8 cellular contexts compared by ENCODE assay signal in the genomic region with DNA sequence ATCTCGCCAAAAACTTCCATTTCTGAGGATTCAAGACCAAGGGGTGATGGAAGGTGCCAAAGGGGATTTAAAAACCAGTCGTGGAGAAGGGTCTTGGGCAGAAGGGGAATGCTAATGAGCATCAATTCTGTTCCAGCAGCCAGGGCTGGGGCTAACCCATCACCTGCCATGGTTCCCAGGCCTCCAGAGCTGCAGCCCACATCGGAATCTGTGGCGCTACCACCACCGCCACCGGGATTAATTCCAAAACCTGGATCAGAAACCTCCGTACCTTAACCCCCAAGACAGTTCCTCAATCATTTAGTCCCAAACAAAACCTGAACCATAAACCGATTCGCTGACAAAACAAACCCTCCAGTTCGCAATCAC. TPM values are rescaled to one million over a fixed set of nuclear protein-coding genes. Genes with fewer than 3 reads are reported as not detected.
DNase-seq lines count a peak whose midpoint lies in the region; ATAC-seq, FAIRE-seq and TF ChIP-seq lines count a peak whose summit lies in the region.

No MANE protein-coding gene starts in this region.

- CTCF ChIA-PET in K562 (lab: Yijun Ruan, JAX; ENCODE audit: low intra/inter-chr PET ratio), result no interaction called here

- in situ Hi-C loops in Caki2 (cut with HindIII; ENCODE audit: low pct_unique_long_range_greater_than_20kb, low sequenced_read_pairs) (no loop called here), K562 (cut with MboI) (no loop called here)

- WGBS in K562 (ENCODE audit: insufficient coverage, low coverage, missing lambda C conversion rate), result 56% methylated on average over 10 of the region's 10 CpGs

- no peak for TF ChIP-seq POLR2A in K562 (conservative IDR thresholded peaks at IDR 0.05)
- no peak for TF ChIP-seq POLR2A in GM18505 (IDR thresholded peaks at IDR 0.05; ENCODE audit: borderline replicate concordance, extremely low read depth, insufficient read depth, insufficient read length)

- POLR2A ChIA-PET in K562 (lab: Yijun Ruan, JAX), result interaction anchor here (1.1 kb wide), 1 partner anchor 10 kb away, joined by 5 read pairs; no protein-coding TSS in a partner anchor

- H3K9ac ChIP-seq in K562 (ENCODE audit: insufficient read depth in 1 of 2, low read depth in 2 of 2, low read length in 2 of 2), result peak overlapping the region; percentile 79 to 89

- TF ChIP-seq EP300 in K562 (IDR thresholded peaks at IDR 0.05; ENCODE audit: low read length), result no peak

- no peaks in the 10 kb centered on the region for H3K9me1 ChIP-seq in K562 (ENCODE audit: control insufficient read depth, insufficient read depth, low read length)

- peak overlapping the region; percentile 60 for H3K27ac ChIP-seq in K562 (ENCODE audit: extremely low read depth, low read depth, low read length)
- H3K27ac ChIP-seq in substantia nigra (ENCODE audit: low read depth, low read length, poor library complexity, severe bottlenecking), result peak overlapping the region; percentile 95

- H3K36me3 ChIP-seq in K562 (ENCODE audit: control insufficient read depth, insufficient read depth, low read length), result no peaks in the 10 kb centered on the region

- no peak for TF ChIP-seq RAD21 in K562 (CRISPR knock-in tag; conservative IDR thresholded peaks at IDR 0.05 in 1 of 2, IDR thresholded peaks at IDR 0.05 in 1 of 2)

- ATAC-seq in K562 (peak; percentile 53), left colon (peak; percentile 38), HG03139 (IDR thresholded peaks at IDR 0.05; ENCODE audit: unreplicated experiment) (no peak), GM18517 (IDR thresholded peaks at IDR 0.05; ENCODE audit: unreplicated experiment) (no peak), GM18505 (IDR thresholded peaks at IDR 0.05; ENCODE audit: unreplicated experiment) (no peak)

- peaks cover 3 to 9% of the 10 kb centered on the region in 2 experiments; a peak in 4 of 5 replicates for H3K4me1 ChIP-seq in K562 (replicated peaks in 1 of 2; ENCODE audit: control insufficient read depth in 2 of 2, insufficient read depth in 2 of 2, low read length in 2 of 2)

- no peaks in the 10 kb centered on the region for H3K79me2 ChIP-seq in K562 (ENCODE audit: control insufficient read depth, insufficient read depth, low read length)

- peak; percentile 44 for DNase-seq in Caki2 (ENCODE audit: low read depth)
- DNase-seq in HK-2 (ENCODE audit: unreplicated experiment), result peak; percentile 15
- no peak for DNase-seq in K562 (ENCODE audit: extremely low read depth in 1 of 4, low spot score in 3 of 4)
- no peak for DNase-seq in left colon
- peak in 6 of 49 donors; percentile 7 to 49 (median 25) for DNase-seq in substantia nigra (lab: John Stamatoyannopoulos, UW)

- no TSS peak for BruUV-seq in K562 (replicated peaks; lab: Mats Ljungman, UMichigan)

- no peaks in the 10 kb centered on the region for H4K20me1 ChIP-seq in K562 (replicated peaks; ENCODE audit: control insufficient read depth, insufficient read depth, low read length)

- no peaks in the 10 kb centered on the region for H3K27me3 ChIP-seq in K562 (ENCODE audit: control insufficient read depth in 2 of 2, insufficient read depth in 2 of 2, low read length in 2 of 2)

- H2AFZ ChIP-seq in K562 (ENCODE audit: low read depth, low read length), result peak overlapping the region; percentile 99

- intact Hi-C loops in K562 (cut with micrococcal nuclease) (no loop called here), left colon (cut with DNase I, micrococcal nuclease) (no loop called here)

- peak overlapping the region; percentile 63 for H3K4me3 ChIP-seq in K562

- H3K4me2 ChIP-seq in K562 (ENCODE audit: insufficient read depth, low read length), result peak overlapping the region; percentile 92

- no peak for TF ChIP-seq CTCF in K562 (IDR thresholded peaks at IDR 0.05 in 2 of 3, conservative IDR thresholded peaks at IDR 0.05 in 1 of 3; ENCODE audit: insufficient read depth in 2 of 3, low read depth in 1 of 3, low read length in 3 of 3)

- H3K9me3 ChIP-seq in K562 (replicated peaks; ENCODE audit: control insufficient read depth, insufficient read depth, low read depth, low read length), result peaks cover 14% of the 10 kb centered on the region

- FAIRE-seq in K562 (lab: Jason Lieb, UNC), result no peak

RNA-seq across cellular contexts. Expression of a gene that starts 0.6 kb away (rescaled TPM):
- total RNA-seq in Caki2 (2014; rRNA removed; shearing (Covaris generic); ENCODE audit: low replicate concordance), result 1.3 and 5.2 TPM in 2 replicates
- 7.8 and 13.9 TPM in 2 replicates for total RNA-seq in K562 (2011; cell fraction: chromatin; rRNA removed; ENCODE audit: low replicate concordance)
- 5.3 and 6.4 TPM in 2 replicates for total RNA-seq in K562 (2011; cell fraction: nucleolus; rRNA removed)
- total RNA-seq in K562 (2011; cell fraction: nucleoplasm; rRNA removed), result 7.0 and 7.1 TPM in 2 replicates
- total RNA-seq in K562 (2014; rRNA removed) (1.2 and 4.4 TPM in 2 replicates), K562 (2014; rRNA removed; fragmentation: Illumina TruSeq; extraction: Trizol) (3.8 and 4.7 TPM in 2 replicates), K562 (2015; rRNA removed; fragmentation: Illumina TruSeq; extraction: Trizol) (2.2 and 2.9 TPM in 2 replicates), K562 (2021) (2.2 and 3.0 TPM in 2 replicates), left colon (1 to 10 TPM; 6.3 to 8.5 TPM)
- polyA plus RNA-seq in K562 (2011; rRNA removed) (0.69 and 2.7 TPM in 2 replicates), K562 (2014; fragmentation: Illumina TruSeq; extraction: Trizol) (2.1 and 2.4 TPM in 2 replicates), K562 (2014; fragmentation: Nextera tagmentation; extraction: Ambion mirVana) (1 to 10 TPM; 1.2 to 1.8 TPM), K562 (2014; rRNA removed) (2.3 and 2.7 TPM in 2 replicates)
- polyA plus RNA-seq in K562 (2011; cell fraction: cytosol; rRNA removed), result 0.18 and 0.95 TPM in 2 replicates
- 0.29 and 2.6 TPM in 2 replicates for polyA plus RNA-seq in K562 (2011; cell fraction: nucleus; rRNA removed)
- 1.8 and 2.3 TPM in 2 replicates for polyA plus RNA-seq in K562 (2012)
- 1.5 and 9.2 TPM in 2 replicates for polyA minus RNA-seq in K562 (2011; rRNA and poly(A)+ RNA removed)
- polyA minus RNA-seq in K562 (2011; cell fraction: cytosol; rRNA and poly(A)+ RNA removed), result 3.1 TPM in 1 of 2 replicates, not detected in the other
- 1.1 and 4.4 TPM in 2 replicates for polyA minus RNA-seq in K562 (2011; cell fraction: nucleus; rRNA and poly(A)+ RNA removed)

RNA-seq across cellular contexts. Expression of a gene that starts 20.8 kb away (rescaled TPM):
- total RNA-seq in Caki2 (2014; rRNA removed; shearing (Covaris generic); ENCODE audit: low replicate concordance), result 6.6 and 8.7 TPM in 2 replicates
- 8.1 and 17.4 TPM in 2 replicates for total RNA-seq in K562 (2011; cell fraction: chromatin; rRNA removed; ENCODE audit: low replicate concordance)
- total RNA-seq in K562 (2011; cell fraction: nucleolus; rRNA removed), result 5.3 and 6.6 TPM in 2 replicates
- 8.9 and 9.9 TPM in 2 replicates for total RNA-seq in K562 (2011; cell fraction: nucleoplasm; rRNA removed)
- 7.4 and 11.4 TPM in 2 replicates for total RNA-seq in K562 (2014; rRNA removed)
- total RNA-seq in K562 (2014; rRNA removed; fragmentation: Illumina TruSeq; extraction: Trizol), result 16.3 and 18.7 TPM in 2 replicates
- 10.3 and 10.6 TPM in 2 replicates for total RNA-seq in K562 (2015; rRNA removed; fragmentation: Illumina TruSeq; extraction: Trizol)
- 11.7 and 11.9 TPM in 2 replicates for total RNA-seq in K562 (2021)
- polyA plus RNA-seq in K562 (2011; rRNA removed), result 8.6 and 13.6 TPM in 2 replicates
- polyA plus RNA-seq in K562 (2011; cell fraction: cytosol; rRNA removed), result 3.7 and 4.1 TPM in 2 replicates
- 5.6 and 6.4 TPM in 2 replicates for polyA plus RNA-seq in K562 (2011; cell fraction: nucleus; rRNA removed)
- polyA plus RNA-seq in K562 (2012), result 5.9 and 6.5 TPM in 2 replicates
- polyA plus RNA-seq in K562 (2014; fragmentation: Illumina TruSeq; extraction: Trizol), result 10.9 and 12.3 TPM in 2 replicates
- 1 to 10 TPM; 7.2 to 9.4 TPM for polyA plus RNA-seq in K562 (2014; fragmentation: Nextera tagmentation; extraction: Ambion mirVana)
- polyA plus RNA-seq in K562 (2014; rRNA removed), result 4.9 and 6.0 TPM in 2 replicates
- 15.6 and 19.2 TPM in 2 replicates for polyA minus RNA-seq in K562 (2011; rRNA and poly(A)+ RNA removed)
- polyA minus RNA-seq in K562 (2011; cell fraction: cytosol; rRNA and poly(A)+ RNA removed), result 4.9 and 7.1 TPM in 2 replicates
- polyA minus RNA-seq in K562 (2011; cell fraction: nucleus; rRNA and poly(A)+ RNA removed), result 4.8 and 8.2 TPM in 2 replicates
- 1 to 10 TPM; 3.7 to 3.9 TPM for total RNA-seq in left colon

RNA-seq across cellular contexts. Expression of a gene that starts 20.8 kb away (rescaled TPM):
- 3.0 and 6.7 TPM in 2 replicates for total RNA-seq in Caki2 (2014; rRNA removed; shearing (Covaris generic); ENCODE audit: low replicate concordance)
- total RNA-seq in K562 (2011; cell fraction: chromatin; rRNA removed; ENCODE audit: low replicate concordance), result 2.4 and 5.7 TPM in 2 replicates
- 1.8 and 2.5 TPM in 2 replicates for total RNA-seq in K562 (2011; cell fraction: nucleolus; rRNA removed)
- total RNA-seq in K562 (2011; cell fraction: nucleoplasm; rRNA removed), result 3.5 and 5.0 TPM in 2 replicates
- total RNA-seq in K562 (2014; rRNA removed) (1.8 TPM in 2 replicates), K562 (2014; rRNA removed; fragmentation: Illumina TruSeq; extraction: Trizol) (3.4 and 4.9 TPM in 2 replicates), K562 (2015; rRNA removed; fragmentation: Illumina TruSeq; extraction: Trizol) (3.0 and 3.1 TPM in 2 replicates), K562 (2021) (2.0 and 2.9 TPM in 2 replicates), left colon (10 to 100 TPM; 11.6 to 14.6 TPM)
- polyA plus RNA-seq in K562 (2011; rRNA removed) (1.9 and 3.5 TPM in 2 replicates), K562 (2014; fragmentation: Illumina TruSeq; extraction: Trizol) (2.9 TPM in 2 replicates), K562 (2014; fragmentation: Nextera tagmentation; extraction: Ambion mirVana) (1 to 10 TPM; 3.4 to 4.8 TPM), K562 (2014; rRNA removed) (1.6 and 1.7 TPM in 2 replicates)
- 0.10 and 1.2 TPM in 2 replicates for polyA plus RNA-seq in K562 (2011; cell fraction: cytosol; rRNA removed)
- 0.87 and 2.2 TPM in 2 replicates for polyA plus RNA-seq in K562 (2011; cell fraction: nucleus; rRNA removed)
- polyA plus RNA-seq in K562 (2012), result 1.9 and 2.9 TPM in 2 replicates
- polyA minus RNA-seq in K562 (2011; rRNA and poly(A)+ RNA removed), result 2.3 and 7.2 TPM in 2 replicates
- polyA minus RNA-seq in K562 (2011; cell fraction: cytosol; rRNA and poly(A)+ RNA removed), result 1.0 and 1.1 TPM in 2 replicates
- polyA minus RNA-seq in K562 (2011; cell fraction: nucleus; rRNA and poly(A)+ RNA removed), result 1.1 and 3.6 TPM in 2 replicates

RNA-seq across cellular contexts. Expression of a gene that starts 41.2 kb away (rescaled TPM):
- total RNA-seq in Caki2 (2014; rRNA removed; shearing (Covaris generic); ENCODE audit: low replicate concordance), result 3.4 and 4.2 TPM in 2 replicates
- 15.9 and 32.0 TPM in 2 replicates for total RNA-seq in K562 (2011; cell fraction: chromatin; rRNA removed; ENCODE audit: low replicate concordance)
- total RNA-seq in K562 (2011; cell fraction: nucleolus; rRNA removed), result 8.2 and 9.1 TPM in 2 replicates
- total RNA-seq in K562 (2011; cell fraction: nucleoplasm; rRNA removed), result 13.6 and 17.8 TPM in 2 replicates
- 2.6 and 3.2 TPM in 2 replicates for total RNA-seq in K562 (2014; rRNA removed)
- total RNA-seq in K562 (2014; rRNA removed; fragmentation: Illumina TruSeq; extraction: Trizol), result 6.8 and 8.7 TPM in 2 replicates
- 4.1 and 5.5 TPM in 2 replicates for total RNA-seq in K562 (2015; rRNA removed; fragmentation: Illumina TruSeq; extraction: Trizol)
- total RNA-seq in K562 (2021), result 4.5 TPM in 2 replicates
- polyA plus RNA-seq in K562 (2011; rRNA removed), result 4.5 and 4.9 TPM in 2 replicates
- polyA plus RNA-seq in K562 (2011; cell fraction: cytosol; rRNA removed), result 1.0 and 2.1 TPM in 2 replicates
- polyA plus RNA-seq in K562 (2011; cell fraction: nucleus; rRNA removed), result 8.5 and 10.9 TPM in 2 replicates
- 5.5 and 5.8 TPM in 2 replicates for polyA plus RNA-seq in K562 (2012)
- 4.0 and 5.1 TPM in 2 replicates for polyA plus RNA-seq in K562 (2014; fragmentation: Illumina TruSeq; extraction: Trizol)
- polyA plus RNA-seq in K562 (2014; fragmentation: Nextera tagmentation; extraction: Ambion mirVana), result 1 to 10 TPM; 2.8 to 3.5 TPM
- polyA plus RNA-seq in K562 (2014; rRNA removed), result 3.0 and 3.4 TPM in 2 replicates
- 10.4 and 15.0 TPM in 2 replicates for polyA minus RNA-seq in K562 (2011; rRNA and poly(A)+ RNA removed)
- polyA minus RNA-seq in K562 (2011; cell fraction: cytosol; rRNA and poly(A)+ RNA removed), result 1.6 and 1.9 TPM in 2 replicates
- polyA minus RNA-seq in K562 (2011; cell fraction: nucleus; rRNA and poly(A)+ RNA removed), result 5.0 and 9.1 TPM in 2 replicates
- 1 to 10 TPM; 8.4 to 9.6 TPM for total RNA-seq in left colon

Comparison
In these comparisons a context has a peak if more than half of its experiments do, and no peak if none do; other contexts are left out.
1. DNase-seq: peak in Caki2 (single experiment) and HK-2 (single experiment); none in K562 (0 of 4) and left colon (0 of 2).
2. ATAC-seq: peak in K562 (single experiment) and left colon (single experiment); none in HG03139 (single experiment), GM18517 (single experiment) and GM18505 (single experiment).